Comparison of ENCODE assay signal across 1 cellular context in the genomic region with DNA sequence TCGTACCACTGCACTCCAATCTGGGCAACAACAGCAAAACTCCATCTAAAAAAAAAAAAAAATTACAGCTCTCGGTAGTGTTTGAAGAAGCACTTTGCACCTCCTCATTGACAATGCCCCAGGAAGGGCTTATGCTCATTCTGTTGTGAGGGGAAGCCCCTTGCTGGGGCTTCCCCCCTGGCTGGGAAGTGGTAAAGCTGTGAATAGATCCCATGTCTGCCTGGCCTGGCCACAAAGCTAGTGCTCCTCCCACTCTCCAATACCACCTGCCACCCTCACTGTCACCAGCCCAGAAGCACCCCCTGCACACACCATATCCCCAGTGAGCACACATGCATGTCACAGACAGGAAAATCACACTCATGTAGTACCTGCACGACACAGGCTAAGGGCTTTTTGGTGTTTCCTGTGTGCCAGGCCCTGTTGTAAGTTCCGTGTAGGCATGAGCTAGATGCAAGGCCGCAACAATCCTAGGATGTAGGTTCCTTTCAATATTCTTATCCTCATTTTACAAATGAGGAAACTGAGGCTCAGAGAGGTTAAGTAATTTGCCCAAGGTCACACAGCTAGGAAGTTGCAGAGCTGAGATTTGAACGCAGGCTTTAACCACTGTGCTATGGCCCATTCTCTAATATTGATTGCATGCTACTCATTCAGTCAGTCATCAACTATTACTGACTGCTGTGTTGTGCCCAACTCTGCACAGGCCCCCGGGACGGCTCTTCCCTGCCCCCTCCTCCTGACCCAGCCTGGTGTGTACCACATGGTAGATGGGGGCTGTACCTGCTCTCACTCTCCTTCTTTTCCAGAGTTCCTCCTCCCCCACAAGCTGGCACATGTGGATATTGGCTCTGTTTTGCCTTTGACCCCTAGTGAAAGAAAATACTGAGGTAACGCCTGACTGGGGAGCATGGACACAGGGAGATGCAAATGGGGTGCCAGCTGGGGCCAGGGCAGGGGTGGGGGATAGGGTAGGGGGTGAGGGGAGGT.
TF ChIP-seq lines count a peak whose summit lies in the region.

No MANE protein-coding gene starts in this region.

TF ChIP-seq in HEK293, 187 proteins besides CTCF, POLR2A, EP300 and RAD21 (continued from another document):
- TF ChIP-seq, protein P1, sequence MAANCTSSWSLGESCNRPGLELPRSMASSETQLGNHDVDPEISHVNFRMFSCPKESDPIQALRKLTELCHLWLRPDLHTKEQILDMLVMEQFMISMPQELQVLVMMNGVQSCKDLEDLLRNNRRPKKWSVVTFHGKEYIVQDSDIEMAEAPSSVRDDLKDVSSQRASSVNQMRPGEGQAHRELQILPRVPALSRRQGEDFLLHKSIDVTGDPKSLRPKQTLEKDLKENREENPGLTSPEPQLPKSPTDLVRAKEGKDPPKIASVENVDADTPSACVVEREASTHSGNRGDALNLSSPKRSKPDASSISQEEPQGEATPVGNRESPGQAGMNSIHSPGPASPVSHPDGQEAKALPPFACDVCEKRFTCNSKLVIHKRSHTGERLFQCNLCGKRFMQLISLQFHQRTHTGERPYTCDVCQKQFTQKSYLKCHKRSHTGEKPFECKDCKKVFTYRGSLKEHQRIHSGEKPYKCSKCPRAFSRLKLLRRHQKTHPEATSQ (tag by site-specific recombination; IDR thresholded peaks at IDR 0.05): no peak
- TF ChIP-seq ZNF768 (tag by site-specific recombination; IDR thresholded peaks at IDR 0.05) (peak; percentile 89), MZF1 (tag by site-specific recombination; IDR thresholded peaks at IDR 0.05; ENCODE audit: borderline replicate concordance) (no peak)
- TF ChIP-seq, protein P2, sequence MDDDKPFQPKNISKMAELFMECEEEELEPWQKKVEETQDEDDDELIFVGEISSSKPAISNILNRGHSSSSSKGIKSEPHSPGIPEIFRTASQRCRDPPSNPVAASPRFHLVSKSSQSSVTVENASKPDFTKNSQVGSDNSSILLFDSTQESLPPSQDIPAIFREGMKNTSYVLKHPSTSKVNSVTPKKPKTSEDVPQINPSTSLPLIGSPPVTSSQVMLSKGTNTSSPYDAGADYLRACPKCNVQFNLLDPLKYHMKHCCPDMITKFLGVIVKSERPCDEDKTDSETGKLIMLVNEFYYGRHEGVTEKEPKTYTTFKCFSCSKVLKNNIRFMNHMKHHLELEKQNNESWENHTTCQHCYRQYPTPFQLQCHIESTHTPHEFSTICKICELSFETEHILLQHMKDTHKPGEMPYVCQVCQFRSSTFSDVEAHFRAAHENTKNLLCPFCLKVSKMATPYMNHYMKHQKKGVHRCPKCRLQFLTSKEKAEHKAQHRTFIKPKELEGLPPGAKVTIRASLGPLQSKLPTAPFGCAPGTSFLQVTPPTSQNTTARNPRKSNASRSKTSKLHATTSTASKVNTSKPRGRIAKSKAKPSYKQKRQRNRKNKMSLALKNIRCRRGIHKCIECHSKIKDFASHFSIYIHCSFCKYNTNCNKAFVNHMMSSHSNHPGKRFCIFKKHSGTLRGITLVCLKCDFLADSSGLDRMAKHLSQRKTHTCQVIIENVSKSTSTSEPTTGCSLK (tag by site-specific recombination; IDR thresholded peaks at IDR 0.05): no peak
